In the genomic region with DNA sequence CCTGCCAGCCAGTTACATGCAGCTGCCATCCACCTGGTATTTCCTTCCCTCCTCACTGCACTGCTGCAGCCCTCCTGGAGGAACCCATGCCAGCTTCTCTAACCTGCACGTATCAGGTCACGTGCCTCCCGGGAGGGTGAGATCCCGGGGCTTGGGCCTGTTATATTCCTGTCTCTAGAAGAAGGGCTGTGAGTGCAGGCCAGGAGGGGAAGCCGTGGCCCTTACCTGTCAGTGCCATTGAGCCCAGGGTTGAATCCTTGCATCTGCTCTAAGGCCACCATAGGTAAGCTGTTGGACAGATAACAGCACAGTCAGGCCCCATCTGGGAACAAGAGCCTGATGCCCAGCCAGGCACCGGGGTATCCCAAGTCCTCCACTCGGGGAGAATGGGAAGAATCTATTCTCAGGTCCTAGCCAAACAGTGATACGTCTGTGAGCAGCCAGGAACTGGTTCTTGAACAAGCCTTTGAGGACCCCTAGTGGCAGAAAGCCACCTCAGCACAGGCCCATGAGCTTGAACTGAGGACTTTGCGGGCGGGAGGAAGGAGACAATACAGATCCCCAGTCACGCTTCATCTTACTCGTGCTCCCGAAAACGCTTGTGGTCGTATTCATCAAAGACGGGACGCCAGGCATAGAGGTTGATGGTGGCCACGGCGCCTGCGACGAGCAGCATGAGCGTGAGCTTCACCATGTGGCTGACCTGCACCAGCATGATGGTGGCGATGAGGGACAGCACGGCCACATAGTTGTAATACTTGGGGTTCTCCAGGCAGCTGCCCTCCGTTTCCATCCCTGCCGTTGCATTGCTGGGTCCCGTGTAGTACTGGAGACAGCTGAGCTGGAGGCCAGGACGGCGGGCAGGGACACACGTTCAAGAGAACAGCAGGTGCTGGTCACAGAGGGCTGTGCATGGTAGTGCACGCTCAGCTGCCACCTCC, we compare ENCODE assay signal across 8 cellular contexts. TPM values are rescaled to one million over a fixed set of nuclear protein-coding genes. Genes with fewer than 3 reads are reported as not detected.
DNase-seq lines count a peak whose midpoint lies in the region; ATAC-seq and TF ChIP-seq lines count a peak whose summit lies in the region.

No MANE protein-coding gene starts in this region.

- CTCF ChIA-PET in activated CD4-positive, alpha-beta T cell treated with anti-CD3 and anti-CD28 coated beads, Interleukin-2, amount 10 ng/mL, durations not matched to agents 7 days and 5 days (lab: Charles Lee), result interaction anchor here (0.6 to 4.2 kb wide), 16 partner anchors 8 to 432 kb away, joined by 3 to 26 read pairs (median 4); partner anchors contain the start of genes CENPO and PTRHD1

- POLR2A ChIA-PET in activated CD4-positive, alpha-beta T cell treated with anti-CD3 and anti-CD28 coated beads, Interleukin-2, amount 10 ng/mL, durations not matched to agents 7 days and 5 days (lab: Charles Lee), result no interaction called here

- intact Hi-C loops in lower leg skin (cut with DNase I; ENCODE audit: low total_unique reads), result loop anchor here (5.0 kb wide), 1 partner anchor 415 kb away; no protein-coding TSS in a partner anchor

- no peaks in the 10 kb centered on the region for H3K9me3 Mint-ChIP-seq in activated CD4-positive, alpha-beta T cell treated with anti-CD3 and anti-CD28 coated beads, Interleukin-2, amount 10 ng/mL, durations not matched to agents 7 days and 5 days

- DNase-seq in ACHN, result peak; percentile 86
- peak; percentile 81 to 91 for DNase-seq in NCI-H526 (lab: John Stamatoyannopoulos, UW)
- DNase-seq in activated CD4-positive, alpha-beta T cell treated with anti-CD3 and anti-CD28 coated beads, Interleukin-2, amount 10 ng/mL, durations not matched to agents 7 days and 5 days, result peak; percentile 80
- DNase-seq in dedifferentiated amniotic fluid mesenchymal stem cell (ENCODE audit: extremely low spot score), result peak; percentile 82
- peak; percentile 83 to 94 for DNase-seq in lower leg skin (ENCODE audit: low spot score in 2 of 2)
- peak; percentile 41 to 57 (median 42) for DNase-seq in stimulated activated CD4-positive, alpha-beta T cell treated with anti-CD3 and anti-CD28 coated beads, TNF-alpha, amount 100 ng/mL, for 24 hours (ENCODE audit: low read depth in 3 of 3)

- TF ChIP-seq CTCF in lower leg skin (IDR thresholded peaks at IDR 0.05), result no peak

- H3K4me3 Mint-ChIP-seq in activated CD4-positive, alpha-beta T cell treated with anti-CD3 and anti-CD28 coated beads, Interleukin-2, amount 10 ng/mL, durations not matched to agents 7 days and 5 days, result no peak overlapping the region

- WGBS in lower leg skin, 2 donors, result 39 to 41% methylated on average over 31 of the region's 31 CpGs

- TF ChIP-seq POLR2A in lower leg skin (IDR thresholded peaks at IDR 0.05), result no peak

- peak; percentile 64 for ATAC-seq in GM18517 (IDR thresholded peaks at IDR 0.05; ENCODE audit: unreplicated experiment)
- ATAC-seq in HG03342 (IDR thresholded peaks at IDR 0.05; ENCODE audit: unreplicated experiment), result peak; percentile 82

- H3K4me1 Mint-ChIP-seq in activated CD4-positive, alpha-beta T cell treated with anti-CD3 and anti-CD28 coated beads, Interleukin-2, amount 10 ng/mL, durations not matched to agents 7 days and 5 days, result peaks cover 17% of the 10 kb centered on the region

- in situ Hi-C loops in ACHN (cut with HindIII; ENCODE audit: low pct_ligation_motif_present, low pct_unique_long_range_greater_than_20kb, low sequenced_read_pairs), result no loop called here

- H3K4me3 ChIP-seq in lower leg skin (ENCODE audit: low read depth, poor library complexity, severe bottlenecking), result no peak overlapping the region

- peak overlapping the region; percentile 58 for H3K27ac Mint-ChIP-seq in activated CD4-positive, alpha-beta T cell treated with anti-CD3 and anti-CD28 coated beads, Interleukin-2, amount 10 ng/mL, durations not matched to agents 7 days and 5 days

- H3K27me3 Mint-ChIP-seq in activated CD4-positive, alpha-beta T cell treated with anti-CD3 and anti-CD28 coated beads, Interleukin-2, amount 10 ng/mL, durations not matched to agents 7 days and 5 days, result no peaks in the 10 kb centered on the region

- H3K36me3 Mint-ChIP-seq in activated CD4-positive, alpha-beta T cell treated with anti-CD3 and anti-CD28 coated beads, Interleukin-2, amount 10 ng/mL, durations not matched to agents 7 days and 5 days (ENCODE audit: low read depth), result peaks cover 29% of the 10 kb centered on the region

RNA-seq across cellular contexts. Expression of gene CENPO, which starts 34.4 kb away (rescaled TPM):
- 10 to 100 TPM; 52.0 to 56.4 TPM for total RNA-seq in activated CD4-positive, alpha-beta T cell treated with anti-CD3 and anti-CD28 coated beads, Interleukin-2, amount 10 ng/mL, durations not matched to agents 7 days and 5 days
- total RNA-seq in lower leg skin, result 1 to 10 TPM; 2.0 to 5.3 (median 2.4) TPM

RNA-seq across cellular contexts. Expression of gene PTRHD1, which starts 34.4 kb away (rescaled TPM):
- total RNA-seq in activated CD4-positive, alpha-beta T cell treated with anti-CD3 and anti-CD28 coated beads, Interleukin-2, amount 10 ng/mL, durations not matched to agents 7 days and 5 days, result 10 to 100 TPM; 31.8 to 33.1 TPM
- total RNA-seq in lower leg skin, result 10 to 100 TPM; 13.6 to 39.7 (median 30.2) TPM

Comparison
In these comparisons a context has a peak if more than half of its experiments do, and no peak if none do; other contexts are left out.
1. RNA of gene CENPO, which starts 34.4 kb away (total RNA-seq): 52.0 to 56.4 TPM in activated CD4-positive, alpha-beta T cell treated with anti-CD3 and anti-CD28 coated beads, Interleukin-2, amount 10 ng/mL, durations not matched to agents 7 days and 5 days; 2.0 to 5.3 TPM in lower leg skin; every median in the first group is over 4 times any median in the second.
2. Peak in every context shown above with its lines, with median percentiles within 50 percentile points of each other: DNase-seq.